In genomic region chr3:37243811-37244748, GRCh38 we compare ENCODE assay signal across 8 cellular contexts. TPM values are rescaled to one million over a fixed set of nuclear protein-coding genes. Genes with fewer than 3 reads are reported as not detected.
DNase-seq lines count a peak whose midpoint lies in the region; TF ChIP-seq lines count a peak whose summit lies in the region.

No MANE protein-coding gene starts in this region.

- H3K9me3 Mint-ChIP-seq in nephron: no peaks in the 10 kb centered on the region

- H3K27me3 ChIP-seq in H7 (ENCODE audit: control insufficient read depth, insufficient read depth, low read length): no peaks in the 10 kb centered on the region

- H3K27me3 Mint-ChIP-seq in nephron (ENCODE audit: low read depth): no peaks in the 10 kb centered on the region

- H3K27ac ChIP-seq in temporal lobe (ENCODE audit: low read depth, low read length): peak overlapping the region; percentile 87

- H3K4me3 ChIP-seq in H7 (ENCODE audit: insufficient read depth, low read depth, low read length): peak overlapping the region; percentile 84
- peak overlapping the region; percentile 99 for H3K4me3 ChIP-seq in fibroblast of villous mesenchyme (ENCODE audit: low read depth, low read length)

- peak overlapping the region; percentile 99 to 100 (median 99) for H3K27ac Mint-ChIP-seq in nephron

- DNase-seq in ELF-1 (ENCODE audit: low read depth, low spot score) (peak; percentile 94), H7 (peak; percentile 72), NOMO-1 treated with DMSO at 0.1 percent for 48 hours (lab: John Stamatoyannopoulos, UW; ENCODE audit: unreplicated experiment) (peak; percentile 59), activated gamma-delta T cell (lab: John Stamatoyannopoulos, UW) (peak; percentile 36), fibroblast of villous mesenchyme (ENCODE audit: low read depth) (peak; percentile 88), inferior parietal cortex (ENCODE audit: extremely low spot score) (no peak)

- H3K4me1 Mint-ChIP-seq in nephron: peaks cover 40% of the 10 kb centered on the region

- H3K36me3 ChIP-seq in H7 (replicated peaks; ENCODE audit: control insufficient read depth, insufficient read depth, low read length): no peaks in the 10 kb centered on the region; the same call in 1 of the 2 replicates

- H3K4me3 Mint-ChIP-seq in nephron: peak overlapping the region; percentile 95 to 99 (median 96)

- no peaks in the 10 kb centered on the region for H3K36me3 Mint-ChIP-seq in nephron (ENCODE audit: low read depth)

- TF ChIP-seq CTCF in fibroblast of villous mesenchyme (IDR thresholded peaks at IDR 0.05; ENCODE audit: insufficient read depth, low read depth, low read length) (no peak), nephron (IDR thresholded peaks at IDR 0.05; ENCODE audit: unreplicated experiment in 3 of 3) (no peak)

RNA-seq across cellular contexts. Expression of gene GOLGA4, which starts 1.0 kb away (rescaled TPM):
- 25.8 and 52.5 TPM in 2 replicates for total RNA-seq in H7 (2014; rRNA removed; shearing (Covaris generic))
- 72.2 and 88.1 TPM in 2 replicates for total RNA-seq in fibroblast of villous mesenchyme
- total RNA-seq in temporal lobe: 39.3 TPM
